In genomic region chr10:71716406-71716805, GRCh38 we compare ENCODE assay signal across 18 cellular contexts. TPM values are rescaled to one million over a fixed set of nuclear protein-coding genes. Genes with fewer than 3 reads are reported as not detected.
DNase-seq lines count a peak whose midpoint lies in the region; ATAC-seq and TF ChIP-seq lines count a peak whose summit lies in the region.
"Had no signal": no experiment of that assay in that cellular context is flagged by ENCODE, and none has a peak within 500 bp of the region (broad histone marks: within the 10 kb centered on the region; RNA-seq: fewer than 3 reads in every experiment).

No MANE protein-coding gene starts in this region.

- no peak overlapping the region for H4K91ac ChIP-seq in neuronal stem cell (ENCODE audit: low read depth, low read length, poor library complexity)

- intact Hi-C loops in CD14-positive monocyte (cut with micrococcal nuclease): no loop called here

- no peak overlapping the region for H3K14ac ChIP-seq in neuronal stem cell (ENCODE audit: low read length)

- H2AK5ac ChIP-seq in neuronal stem cell (ENCODE audit: low read depth, low read length): no peak overlapping the region

- no peak overlapping the region for H3K27ac ChIP-seq in neuronal stem cell (replicated peaks; ENCODE audit: low read length)
- H3K27ac ChIP-seq: A549, PC-9 had no signal

- H3K9me3 Mint-ChIP-seq in activated T-cell treated with anti-CD3 and anti-CD28 coated beads, Interleukin-2, amount 50 U/mL, for 24 hours: no peaks in the 10 kb centered on the region
- H3K9me3 Mint-ChIP-seq in CD14-positive monocyte: no peaks in the 10 kb centered on the region
- H3K9me3 Mint-ChIP-seq in activated T-helper 17 cell treated with anti-CD3 and anti-CD28 coated beads, Interleukin-2, amount 50 U/mL, for 72 hours: no peaks in the 10 kb centered on the region

- no peak overlapping the region for H4K8ac ChIP-seq in neuronal stem cell (ENCODE audit: low read depth, low read length)

- H3K4me3 ChIP-seq in neuronal stem cell (ENCODE audit: low read length in 2 of 2): no peak overlapping the region
- H3K4me3 ChIP-seq: A549, PC-9 had no signal

- no peak overlapping the region for H2AFZ ChIP-seq in neuronal stem cell (ENCODE audit: low read length)
- H2AFZ ChIP-seq: PC-9 had no signal

- no peak overlapping the region for H2BK120ac ChIP-seq in neuronal stem cell (ENCODE audit: low read depth, low read length)

- H3K23ac ChIP-seq in neuronal stem cell (ENCODE audit: low read depth, low read length, poor library complexity): no peak overlapping the region

- no peak overlapping the region for H3K4me2 ChIP-seq in neuronal stem cell (ENCODE audit: insufficient read depth, low read length, poor library complexity, severe bottlenecking)
- H3K4me2 ChIP-seq: A549, PC-9 had no signal

- H3K27me3 Mint-ChIP-seq in activated T-cell treated with anti-CD3 and anti-CD28 coated beads, Interleukin-2, amount 50 U/mL, for 24 hours: no peaks in the 10 kb centered on the region
- H3K27me3 Mint-ChIP-seq in CD14-positive monocyte (ENCODE audit: low read depth in 3 of 3): peaks cover 0 to 1% (median 0%) of the 10 kb centered on the region in 3 donors
- no peaks in the 10 kb centered on the region for H3K27me3 Mint-ChIP-seq in activated T-helper 17 cell treated with anti-CD3 and anti-CD28 coated beads, Interleukin-2, amount 50 U/mL, for 72 hours

- H2BK5ac ChIP-seq in neuronal stem cell (ENCODE audit: low read length): no peak overlapping the region

- peak overlapping the region; percentile 41 for H2BK15ac ChIP-seq in neuronal stem cell (ENCODE audit: low read length)

- peaks cover 54% of the 10 kb centered on the region for H3K4me1 Mint-ChIP-seq in activated T-cell treated with anti-CD3 and anti-CD28 coated beads, Interleukin-2, amount 50 U/mL, for 24 hours (ENCODE audit: low read depth)
- peaks cover 96% of the 10 kb centered on the region for H3K4me1 Mint-ChIP-seq in CD14-positive monocyte
- H3K4me1 Mint-ChIP-seq in activated T-helper 17 cell treated with anti-CD3 and anti-CD28 coated beads, Interleukin-2, amount 50 U/mL, for 72 hours: peaks cover 29% of the 10 kb centered on the region

- no peak overlapping the region for H3K4me3 Mint-ChIP-seq in activated T-cell treated with anti-CD3 and anti-CD28 coated beads, Interleukin-2, amount 50 U/mL, for 24 hours
- peak overlapping the region; percentile 95 to 98 for H3K4me3 Mint-ChIP-seq in CD14-positive monocyte
- H3K4me3 Mint-ChIP-seq in activated T-helper 17 cell treated with anti-CD3 and anti-CD28 coated beads, Interleukin-2, amount 50 U/mL, for 72 hours: peak overlapping the region; percentile 89

- H3K79me1 ChIP-seq in neuronal stem cell (ENCODE audit: low read depth, low read length): peaks cover 2% of the 10 kb centered on the region

- H3K4me1 ChIP-seq in neuronal stem cell (ENCODE audit: control insufficient read depth in 2 of 2, insufficient read depth in 1 of 2, low read depth in 1 of 2, low read length in 2 of 2): peaks cover 0 to 22% of the 10 kb centered on the region in 2 donors

- TF ChIP-seq CTCF in CD14-positive monocyte (IDR thresholded peaks at IDR 0.05): no peak

- no peak for DNase-seq in activated T-cell treated with anti-CD3 and anti-CD28 coated beads, Interleukin-2, amount 50 U/mL, for 24 hours
- no peak for DNase-seq in activated T-cell treated with anti-CD3 and anti-CD28 coated beads, Interleukin-2, amount 50 U/mL, for 1 hour
- DNase-seq in CD14-positive monocyte (ENCODE audit: low spot score) (no peak), neuronal stem cell (ENCODE audit: low spot score) (no peak), HCEC 1CT (no peak), UCSD-AML1 (lab: John Stamatoyannopoulos, UW; ENCODE audit: unreplicated experiment) (no peak), inferior parietal cortex (ENCODE audit: extremely low spot score) (no peak)
- DNase-seq: DMS153, KG1, NCI-H1092, NCI-H1694 treated with DMSO at 0.1 percent for 48 hours, NCI-H774, PC-9 had no signal

- no peaks in the 10 kb centered on the region for H3K9me3 ChIP-seq in neuronal stem cell (replicated peaks in 1 of 2; ENCODE audit: control insufficient read depth in 2 of 2, insufficient read depth in 1 of 2, low read depth in 1 of 2, low read length in 2 of 2)
- H3K9me3 ChIP-seq: A549 had no signal

- peak overlapping the region; percentile 34 for H3K9ac ChIP-seq in neuronal stem cell (ENCODE audit: low read depth, low read length, poor library complexity)

- peak overlapping the region; percentile 86 for H3K4ac ChIP-seq in neuronal stem cell (ENCODE audit: low read length)

- peak overlapping the region; percentile 11 for H3K27ac Mint-ChIP-seq in activated T-cell treated with anti-CD3 and anti-CD28 coated beads, Interleukin-2, amount 50 U/mL, for 24 hours
- H3K27ac Mint-ChIP-seq in CD14-positive monocyte: peak overlapping the region in 6 of 7 donors; percentile 50 to 96 (median 86)
- H3K27ac Mint-ChIP-seq in activated T-helper 17 cell treated with anti-CD3 and anti-CD28 coated beads, Interleukin-2, amount 50 U/mL, for 72 hours: peak overlapping the region; percentile 99

- no CpG with 5 or more reads among the region's 5 CpGs for WGBS in neuronal stem cell (ENCODE audit: extremely low coverage in 2 of 2, insufficient read length in 2 of 2, insufficient replicate concordance in 1 of 2), 2 donors

- H3K27me3 ChIP-seq in neuronal stem cell (ENCODE audit: control insufficient read depth in 3 of 3, insufficient read depth in 3 of 3, low read depth in 1 of 3, low read length in 3 of 3): peaks cover 0 to 25% (median 0%) of the 10 kb centered on the region in 3 experiments

- ATAC-seq in activated T-helper 17 cell treated with anti-CD3 and anti-CD28 coated beads, Interleukin-2, amount 50 U/mL, for 72 hours (replicated peaks): no peak
- ATAC-seq: A549 had no signal

- H2BK12ac ChIP-seq in neuronal stem cell (ENCODE audit: low read length): no peak overlapping the region

- H3K18ac ChIP-seq in neuronal stem cell (ENCODE audit: low read length): peak overlapping the region; percentile 18

- H3K36me3 ChIP-seq in neuronal stem cell (replicated peaks in 1 of 2; ENCODE audit: control insufficient read depth in 2 of 2, insufficient read depth in 2 of 2, low read length in 2 of 2): no peaks in the 10 kb centered on the region

- H3K36me3 Mint-ChIP-seq in activated T-cell treated with anti-CD3 and anti-CD28 coated beads, Interleukin-2, amount 50 U/mL, for 24 hours (ENCODE audit: low read depth): no peaks in the 10 kb centered on the region
- H3K36me3 Mint-ChIP-seq in CD14-positive monocyte: peaks cover 31 to 49% of the 10 kb centered on the region in 2 donors
- peaks cover 14% of the 10 kb centered on the region for H3K36me3 Mint-ChIP-seq in activated T-helper 17 cell treated with anti-CD3 and anti-CD28 coated beads, Interleukin-2, amount 50 U/mL, for 72 hours (ENCODE audit: low read depth)

RNA-seq across cellular contexts. Expression of gene C10orf105, which starts 3.2 kb away (rescaled TPM):
- polyA plus RNA-seq in CD14-positive monocyte: under 1 TPM; 0.18 to 0.48 TPM
- total RNA-seq in activated T-helper 17 cell treated with anti-CD3 and anti-CD28 coated beads, Interleukin-2, amount 50 U/mL, for 72 hours: 1 to 10 TPM in 1 of 2 donors, under 1 TPM in 1; 0.04 to 1.0 TPM
- polyA plus RNA-seq in neuronal stem cell (2013, experiment 1 of 2): 1.4 TPM
- 1.3 TPM for polyA plus RNA-seq in neuronal stem cell (2013, experiment 2 of 2)
- total RNA-seq: H4, M059J, NCI-H460, PC-9 had no signal
- polyA plus RNA-seq: A549 had no signal

RNA-seq across cellular contexts. Expression of gene VSIR, which starts 56.9 kb away (rescaled TPM):
- 1,000 to 10,000 TPM in 1 of 2 donors, 100 to 1,000 TPM in 1; 801 to 1,133 TPM for polyA plus RNA-seq in CD14-positive monocyte
- total RNA-seq in activated T-helper 17 cell treated with anti-CD3 and anti-CD28 coated beads, Interleukin-2, amount 50 U/mL, for 72 hours: 100 to 1,000 TPM in 1 of 2 donors, 10 to 100 TPM in 1; 27.9 to 125 TPM
- polyA plus RNA-seq in neuronal stem cell (2013, experiment 1 of 2): 0.29 TPM
- 0.48 TPM for polyA plus RNA-seq in neuronal stem cell (2013, experiment 2 of 2)

Comparison
In these comparisons a context has a peak if more than half of its experiments do, and no peak if none do; other contexts are left out.
1. H3K27ac Mint-ChIP-seq: peak in every context shown above with its lines; median percentile 99 in activated T-helper 17 cell treated with anti-CD3 and anti-CD28 coated beads, Interleukin-2, amount 50 U/mL, for 72 hours; 86 in CD14-positive monocyte; 11 in activated T-cell treated with anti-CD3 and anti-CD28 coated beads, Interleukin-2, amount 50 U/mL, for 24 hours.